ENCODE assay signal across 8 cellular contexts in genomic region chr14:60734465-60735242, GRCh38. TPM values are rescaled to one million over a fixed set of nuclear protein-coding genes. Genes with fewer than 3 reads are reported as not detected.
DNase-seq lines count a peak whose midpoint lies in the region; ATAC-seq and TF ChIP-seq lines count a peak whose summit lies in the region.

MNAT1 (plus strand) TSS chr14:60734761; CDS start chr14:60734863, 102 bp downstream.

- H3K79me1 ChIP-seq in IMR-90 (ENCODE audit: low read depth in 1 of 2, low read length in 2 of 2), result peaks cover 3 to 21% of the 10 kb centered on the region in 2 experiments; a peak in 2 of 4 replicates

- BruUV-seq in IMR-90 (replicated peaks; lab: Mats Ljungman, UMichigan), result no TSS peak
- TSS peak; percentile 66 for BruUV-seq in PC-9 (replicated peaks; lab: Mats Ljungman, UMichigan)

- no peak within 1 kb of the TSS for H2BK20ac ChIP-seq in IMR-90 (ENCODE audit: low read depth, low read length)

- peak within 1 kb of the TSS; percentile 71 for H2BK120ac ChIP-seq in IMR-90 (ENCODE audit: low read depth, low read length)

- H3K27ac ChIP-seq in IMR-90 (ENCODE audit: insufficient read depth, low read length) (peak within 1 kb of the TSS; percentile 94), PC-9 (peak within 1 kb of the TSS; percentile 31)

- H3K9me1 ChIP-seq in IMR-90 (ENCODE audit: insufficient read depth, low read length), result no peaks in the 10 kb centered on the region; the same call in 1 of the 2 replicates

- peak within 1 kb of the TSS; percentile 99 for H3K4me3 Mint-ChIP-seq in natural killer cell

- peak within 1 kb of the TSS; percentile 63 for H4K91ac ChIP-seq in IMR-90 (ENCODE audit: insufficient read depth, low read depth, low read length)

- H2AFZ ChIP-seq in IMR-90 (replicated peaks; ENCODE audit: low read length, poor library complexity) (peak within 1 kb of the TSS; percentile 96), PC-9 (peak within 1 kb of the TSS; percentile 93)

- peak within 1 kb of the TSS; percentile 90 to 97 for H3K27ac Mint-ChIP-seq in natural killer cell

- H3K4me2 ChIP-seq in IMR-90 (ENCODE audit: low read depth, low read length) (peak within 1 kb of the TSS; percentile 100), PC-9 (peak within 1 kb of the TSS; percentile 85)

- H3K14ac ChIP-seq in IMR-90 (replicated peaks; ENCODE audit: low read depth, low read length), result peak within 1 kb of the TSS; percentile 90

- no peaks in the 10 kb centered on the region for H3K9me3 Mint-ChIP-seq in natural killer cell

- peak within 1 kb of the TSS; percentile 98 for H3K9ac ChIP-seq in IMR-90 (ENCODE audit: low read depth, low read length)

- dilution Hi-C loops in IMR-90 (cut with HindIII; ENCODE audit: low sequenced_read_pairs, unreplicated experiment), result no loop called here

- peaks cover 9 to 16% of the 10 kb centered on the region in 2 donors for H3K27me3 Mint-ChIP-seq in natural killer cell (ENCODE audit: low read depth in 2 of 2)

- peak within 1 kb of the TSS; percentile 88 for H2BK5ac ChIP-seq in IMR-90 (ENCODE audit: low read depth, low read length, poor library complexity, severe bottlenecking)

- TF ChIP-seq CTCF in IMR-90 (conservative IDR thresholded peaks at IDR 0.05; ENCODE audit: low read depth, low read length) (no peak), PC-9 (conservative IDR thresholded peaks at IDR 0.05) (no peak), fibroblast of mammary gland (conservative IDR thresholded peaks at IDR 0.05; ENCODE audit: control insufficient read depth, insufficient read depth, low read depth, low read length) (no peak), natural killer cell (IDR thresholded peaks at IDR 0.05) (no peak)

- H3K4me1 ChIP-seq in IMR-90 (ENCODE audit: control insufficient read depth, insufficient read depth, low read length) (peaks cover 3% of the 10 kb centered on the region), PC-9 (replicated peaks; ENCODE audit: insufficient read depth) (peaks cover 24% of the 10 kb centered on the region)

- peak within 1 kb of the TSS; percentile 85 for H3K4ac ChIP-seq in IMR-90 (ENCODE audit: low read depth, low read length)

- TF ChIP-seq RAD21 in IMR-90 (IDR thresholded peaks at IDR 0.05; ENCODE audit: low read length), result peak; percentile 41

- H2AK9ac ChIP-seq in IMR-90 (replicated peaks; ENCODE audit: low read depth, low read length, poor library complexity), result peak within 1 kb of the TSS; percentile 81

- H3K4me3 ChIP-seq in IMR-90 (ENCODE audit: insufficient read depth, low read depth, low read length) (peak within 1 kb of the TSS; percentile 99), PC-9 (peak within 1 kb of the TSS; percentile 73), fibroblast of mammary gland (ENCODE audit: control insufficient read depth, low read depth, low read length) (peak within 1 kb of the TSS; percentile 91)

- intact Hi-C loops in IMR-90 (cut with micrococcal nuclease) (loop anchor here (1.0 to 5.0 kb wide), 2 partner anchors 10 to 43 kb away; partner anchors contain the start of gene SIX4), PC-9 (cut with micrococcal nuclease; ENCODE audit: unreplicated experiment) (loop anchor here (1.0 to 5.0 kb wide), 2 partner anchors 10 to 248 kb away; partner anchors contain the start of genes SIX4, SLC38A6 and TRMT5), natural killer cell (cut with micrococcal nuclease) (loop anchor here (2.0 to 5.0 kb wide), 2 partner anchors 18 to 248 kb away; partner anchors contain the start of genes SLC38A6 and TRMT5)

- H3F3A ChIP-seq in PC-9 (ENCODE audit: insufficient read depth, low read depth), result no peaks in the 10 kb centered on the region; the same call in 1 of the 2 replicates

- H3K79me2 ChIP-seq in PC-9 (ENCODE audit: low read depth), result peaks cover 51% of the 10 kb centered on the region

- no peaks in the 10 kb centered on the region for H3K36me3 Mint-ChIP-seq in natural killer cell

- H3K23ac ChIP-seq in IMR-90 (ENCODE audit: low read depth, low read length), result peak within 1 kb of the TSS; percentile 96

- no peaks in the 10 kb centered on the region for H3K36me3 ChIP-seq in IMR-90 (ENCODE audit: control insufficient read depth, insufficient read depth, low read length)
- no peaks in the 10 kb centered on the region for H3K36me3 ChIP-seq in PC-9 (ENCODE audit: low read depth)

- H4K20me1 ChIP-seq in IMR-90 (ENCODE audit: insufficient read depth, low read length) (peaks cover 8% of the 10 kb centered on the region; the same call in 1 of the 2 replicates), PC-9 (ENCODE audit: insufficient read depth) (no peaks in the 10 kb centered on the region)

- POLR2A ChIA-PET in IMR-90 (lab: Charles Lee; ENCODE audit: unreplicated experiment) (no interaction called here), PC-9 (lab: Charles Lee; ENCODE audit: unreplicated experiment) (no interaction called here)

- peaks cover 30 to 32% of the 10 kb centered on the region in 2 donors for H3K4me1 Mint-ChIP-seq in natural killer cell

- in situ Hi-C loops in IMR-90 (cut with MboI; ENCODE audit: low sequenced_read_pairs), result no loop called here

- peak within 1 kb of the TSS; percentile 92 for H4K5ac ChIP-seq in IMR-90 (ENCODE audit: low read depth, low read length)

- H3K9me2 ChIP-seq in PC-9 (ENCODE audit: insufficient read depth), result no peaks in the 10 kb centered on the region

- H3K27me3 ChIP-seq in IMR-90 (ENCODE audit: control insufficient read depth, insufficient read depth, low read length), result no peaks in the 10 kb centered on the region
- H3K27me3 ChIP-seq in PC-9 (ENCODE audit: insufficient read depth, low read depth), result no peaks in the 10 kb centered on the region

- WGBS in IMR-90 (ENCODE audit: extremely low coverage in 2 of 2, insufficient read length in 1 of 2), 2 experiments, result 0% methylated on average over 4 of the region's 33 CpGs; no CpG with 5 or more reads in 1 of the 2 experiments

- peak; percentile 71 for DNase-seq in DMS153 (lab: John Stamatoyannopoulos, UW)
- peak; percentile 88 for DNase-seq in IMR-90
- peak; percentile 74 to 83 for DNase-seq in PC-9
- peak; percentile 85 to 89 for DNase-seq in activated T-cell treated with anti-CD3 and anti-CD28 coated beads, Interleukin-2, amount 50 U/mL, for 48 hours
- DNase-seq in fibroblast of mammary gland (ENCODE audit: low read depth), result peak; percentile 85
- DNase-seq in natural killer cell, result peak; percentile 68
- peak; percentile 68 for DNase-seq in stimulated activated naive CD4-positive, alpha-beta T cell treated with Interleukin-2 at 50 U/mL for 16 hours (lab: John Stamatoyannopoulos, UW)

- H3K9me3 ChIP-seq in IMR-90 (ENCODE audit: control insufficient read depth, insufficient read depth, low read length) (no peaks in the 10 kb centered on the region), PC-9 (ENCODE audit: insufficient read depth, low read depth) (no peaks in the 10 kb centered on the region)

- peak; percentile 92 for ATAC-seq in GM21528 (IDR thresholded peaks at IDR 0.05; ENCODE audit: low FRiP score, unreplicated experiment)
- ATAC-seq in IMR-90 (ENCODE audit: low read depth), result peak; percentile 96
- ATAC-seq in natural killer cell, result peak; percentile 92 to 97 (median 93)

- peak within 1 kb of the TSS; percentile 91 for H3K56ac ChIP-seq in IMR-90 (ENCODE audit: extremely low read depth, insufficient read depth, low read length)

- CTCF ChIA-PET in IMR-90 (lab: Yijun Ruan, JAX) (no interaction called here), PC-9 (lab: Charles Lee) (no interaction called here)

- peak within 1 kb of the TSS; percentile 86 to 91 for H4K8ac ChIP-seq in IMR-90 (ENCODE audit: low read depth in 2 of 2, low read length in 2 of 2)

- H2AK5ac ChIP-seq in IMR-90 (ENCODE audit: low read depth, low read length), result peak within 1 kb of the TSS; percentile 57; the same call in 1 of the 2 replicates

- peak; percentile 63; the same call in 1 of the 2 replicates for TF ChIP-seq POLR2A in IMR-90 (IDR thresholded peaks at IDR 0.05; ENCODE audit: low read depth, low read length)

- peak within 1 kb of the TSS; percentile 83 for H3K18ac ChIP-seq in IMR-90 (ENCODE audit: low read depth, low read length)

- peak within 1 kb of the TSS; percentile 50; the same call in 1 of the 3 replicates for H2BK15ac ChIP-seq in IMR-90 (ENCODE audit: low read depth, low read length)

TF ChIP-seq in IMR-90, 13 proteins besides CTCF, POLR2A, EP300 and RAD21:
- TF ChIP-seq BHLHE40 (IDR thresholded peaks at IDR 0.05; ENCODE audit: low read depth, low read length), result no peak
- TF ChIP-seq ELK1 (IDR thresholded peaks at IDR 0.05; ENCODE audit: borderline replicate concordance, low read depth, low read length), result no peak
- peak; percentile 58; the same call in 1 of the 2 replicates for TF ChIP-seq MAZ (IDR thresholded peaks at IDR 0.05; ENCODE audit: borderline replicate concordance, low read depth, low read length)
TF ChIP-seq in IMR-90: peak in this region for 1.

RNA-seq across cellular contexts. Expression of gene MNAT1, which starts in this region (rescaled TPM):
- total RNA-seq in IMR-90 (2012; rRNA removed) (48.2 and 53.9 TPM in 2 replicates), PC-9 (2021) (79.7 and 93.3 TPM in 2 replicates), natural killer cell (10 to 100 TPM; 33.8 to 45.4 (median 34.0) TPM)
- polyA plus RNA-seq in IMR-90 (2012; rRNA removed), result 46.3 and 53.0 TPM in 2 replicates
- polyA plus RNA-seq in IMR-90 (2012; cell fraction: cytosol; rRNA removed), result 10.3 and 17.8 TPM in 2 replicates
- 4.0 and 33.2 TPM in 2 replicates for polyA plus RNA-seq in IMR-90 (2012; cell fraction: nucleus; rRNA removed; ENCODE audit: low replicate concordance)

Comparison
In these comparisons a context has a peak if more than half of its experiments do, and no peak if none do; other contexts are left out.
1. Peak in every context shown above with its lines: DNase-seq, ATAC-seq, H3K4me3 ChIP-seq and H3K27ac ChIP-seq.